ENCODE assay signal across 28 cellular contexts in the genomic region with DNA sequence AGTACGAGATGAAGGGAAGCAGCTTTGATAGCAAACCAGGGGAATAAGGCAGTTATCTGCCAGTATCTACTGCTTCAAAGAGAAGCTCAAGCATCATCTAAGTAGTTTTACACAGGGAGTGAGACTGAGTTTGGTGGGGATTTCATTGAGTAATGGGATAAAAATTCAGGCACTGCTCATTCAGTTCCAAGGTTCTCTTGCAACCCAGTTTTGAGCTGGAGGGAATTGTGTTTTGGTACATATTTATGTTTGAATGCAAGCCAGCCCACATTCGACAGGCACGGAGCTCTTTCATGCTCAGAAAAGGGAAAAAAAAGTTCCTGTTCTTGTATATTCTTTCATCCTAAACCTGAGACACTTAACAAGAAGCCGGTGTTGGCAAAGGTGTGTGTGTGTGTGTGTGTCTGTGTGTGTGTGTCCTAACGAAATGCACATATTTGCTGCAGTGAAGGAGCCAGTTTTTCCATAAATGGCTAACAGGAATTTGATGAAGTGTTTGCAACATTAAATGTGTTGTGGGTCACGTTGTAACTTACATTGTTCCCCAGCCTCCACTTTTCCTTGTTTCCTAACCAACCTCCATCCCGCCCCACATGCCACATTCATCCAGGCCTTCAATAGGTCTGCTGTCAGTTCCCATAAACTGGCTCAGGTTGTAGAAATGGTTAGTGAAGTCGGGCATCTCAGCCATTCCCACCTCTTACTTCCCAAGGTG.
A peak's percentile ranks its signal among the peaks of the same experiment; 100 is the strongest.
DNase-seq lines count a peak whose midpoint lies in the region; ATAC-seq and TF ChIP-seq lines count a peak whose summit lies in the region.
"Had no signal": no experiment of that assay in that cellular context is flagged by ENCODE, and none has a peak within 500 bp of the region (broad histone marks: within the 10 kb centered on the region; RNA-seq: fewer than 3 reads in every experiment).

No MANE protein-coding gene starts in this region.

- H3K4me3 Mint-ChIP-seq in natural killer cell treated with Interleukin-12 subunit alpha and Interleukin-12 subunit beta and Interleukin-15 and Interleukin-18, amount 100 ng/mL, for 72 hours = no peak overlapping the region
- H3K4me3 Mint-ChIP-seq: activated CD4-positive, alpha-beta T cell treated with anti-CD3 and anti-CD28 coated beads, Interleukin-2, amount 10 ng/mL, durations not matched to agents 24 days and 14 days; activated CD8-positive, alpha-beta memory T cell treated with anti-CD3 and anti-CD28 coated beads, Interleukin-2, amount 10 ng/mL, durations not matched to agents 7 days and 5 days; activated naive CD8-positive, alpha-beta T cell treated with anti-CD3 and anti-CD28 coated beads, Interleukin-2, amount 10 ng/mL, durations not matched to agents 7 days and 5 days; activated T-helper 1 cell treated with anti-CD3 and anti-CD28 coated beads, Interleukin-12 subunit alpha, Interleukin-12 subunit beta, Interleukin-2, Interleukin-4 antibody, amounts not matched to agents 30 ng/mL and 10 ng/mL and 1 ng/mL, durations not matched to agents 14 hours and 24 hours and 36 hours; stimulated activated naive CD8-positive, alpha-beta T cell treated with anti-CD3 and anti-CD28 coated beads, Interleukin-15, Interleukin-2, amounts not matched to agents 100 ng/mL and 50 ng/mL, for 24 hours had no signal

- H3K36me3 ChIP-seq in adipocyte (ENCODE audit: control insufficient read depth, insufficient read depth, low read length, severe bottlenecking) = no peaks in the 10 kb centered on the region
- H3K36me3 ChIP-seq in fibroblast of lung (ENCODE audit: control insufficient read depth, insufficient read depth, low read length) = no peaks in the 10 kb centered on the region
- H3K36me3 ChIP-seq: gastrocnemius medialis, lower lobe of right lung, neutrophil, transverse colon had no signal

- no peak overlapping the region for H3K27ac Mint-ChIP-seq in natural killer cell treated with Interleukin-12 subunit alpha and Interleukin-12 subunit beta and Interleukin-15 and Interleukin-18, amount 100 ng/mL, for 72 hours
- H3K27ac Mint-ChIP-seq: activated CD4-positive, alpha-beta T cell treated with anti-CD3 and anti-CD28 coated beads, Interleukin-2, amount 10 ng/mL, durations not matched to agents 24 days and 14 days; activated CD8-positive, alpha-beta memory T cell treated with anti-CD3 and anti-CD28 coated beads, Interleukin-2, amount 10 ng/mL, durations not matched to agents 7 days and 5 days; activated naive CD8-positive, alpha-beta T cell treated with anti-CD3 and anti-CD28 coated beads, Interleukin-2, amount 10 ng/mL, durations not matched to agents 7 days and 5 days; activated T-helper 1 cell treated with anti-CD3 and anti-CD28 coated beads, Interleukin-12 subunit alpha, Interleukin-12 subunit beta, Interleukin-2, Interleukin-4 antibody, amounts not matched to agents 30 ng/mL and 10 ng/mL and 1 ng/mL, durations not matched to agents 14 hours and 24 hours and 36 hours; stimulated activated naive CD8-positive, alpha-beta T cell treated with anti-CD3 and anti-CD28 coated beads, Interleukin-15, Interleukin-2, amounts not matched to agents 100 ng/mL and 50 ng/mL, for 24 hours had no signal

- H3K4me1 ChIP-seq in adipocyte (ENCODE audit: control insufficient read depth, insufficient read depth, low read length) (peaks cover 16% of the 10 kb centered on the region), fibroblast of lung (ENCODE audit: control insufficient read depth, extremely low read depth, insufficient read depth, low read length) (peaks cover 3% of the 10 kb centered on the region)
- H3K4me1 ChIP-seq: A549, gastrocnemius medialis, transverse colon had no signal

- H3K79me2 ChIP-seq in fibroblast of lung (ENCODE audit: control insufficient read depth, insufficient read depth, low read length) = no peaks in the 10 kb centered on the region

- H4K20me1 ChIP-seq in fibroblast of lung (ENCODE audit: control insufficient read depth, extremely low read depth, insufficient read depth, low read length) = no peaks in the 10 kb centered on the region

- no peaks in the 10 kb centered on the region for H3K4me1 Mint-ChIP-seq in natural killer cell treated with Interleukin-12 subunit alpha and Interleukin-12 subunit beta and Interleukin-15 and Interleukin-18, amount 100 ng/mL, for 72 hours (ENCODE audit: low read depth in 2 of 2)
- H3K4me1 Mint-ChIP-seq: activated CD4-positive, alpha-beta T cell treated with anti-CD3 and anti-CD28 coated beads, Interleukin-2, amount 10 ng/mL, durations not matched to agents 24 days and 14 days; activated CD8-positive, alpha-beta memory T cell treated with anti-CD3 and anti-CD28 coated beads, Interleukin-2, amount 10 ng/mL, durations not matched to agents 7 days and 5 days; activated naive CD8-positive, alpha-beta T cell treated with anti-CD3 and anti-CD28 coated beads, Interleukin-2, amount 10 ng/mL, durations not matched to agents 7 days and 5 days had no signal

- peak; percentile 83 for DNase-seq in AG10803 (ENCODE audit: low read depth)
- DNase-seq in adipocyte (ENCODE audit: low read depth) = peak; percentile 70
- peak; percentile 45 to 55 for DNase-seq in fibroblast of lung (ENCODE audit: low read depth in 2 of 2)
- no peak for DNase-seq in sciatic nerve (ENCODE audit: low spot score)
- no peak for DNase-seq in HuH-7 (ENCODE audit: low spot score)
- no peak for DNase-seq in natural killer cell treated with Interleukin-12 subunit alpha and Interleukin-12 subunit beta and Interleukin-15 and Interleukin-18, amount 100 ng/mL, for 72 hours (ENCODE audit: low spot score)
- DNase-seq: activated CD4-positive, alpha-beta T cell treated with anti-CD3 and anti-CD28 coated beads, Interleukin-2, amount 10 ng/mL, durations not matched to agents 24 days and 14 days; activated CD8-positive, alpha-beta memory T cell treated with anti-CD3 and anti-CD28 coated beads, Interleukin-2, amount 10 ng/mL, durations not matched to agents 7 days and 5 days; activated naive CD8-positive, alpha-beta T cell treated with anti-CD3 and anti-CD28 coated beads, Interleukin-2, amount 10 ng/mL, durations not matched to agents 7 days and 5 days; gastrocnemius medialis; HCEC 1CT; KG1; lower lobe of right lung; NCI-H146; NCI-H524; RPMI8226; stimulated activated CD4-positive, alpha-beta T cell treated with anti-CD3 and anti-CD28 coated beads, Interleukin-4, amount 100 ng/mL, for 1 hour; T-helper 2 cell; transverse colon had no signal

- no peaks in the 10 kb centered on the region for H3K36me3 Mint-ChIP-seq in natural killer cell treated with Interleukin-12 subunit alpha and Interleukin-12 subunit beta and Interleukin-15 and Interleukin-18, amount 100 ng/mL, for 72 hours
- H3K36me3 Mint-ChIP-seq: activated CD8-positive, alpha-beta memory T cell treated with anti-CD3 and anti-CD28 coated beads, Interleukin-2, amount 10 ng/mL, durations not matched to agents 7 days and 5 days; activated naive CD8-positive, alpha-beta T cell treated with anti-CD3 and anti-CD28 coated beads, Interleukin-2, amount 10 ng/mL, durations not matched to agents 7 days and 5 days had no signal

- TF ChIP-seq CTCF in AG10803 (conservative IDR thresholded peaks at IDR 0.05; ENCODE audit: low read length) (no peak), fibroblast of lung (conservative IDR thresholded peaks at IDR 0.05 in 1 of 2, IDR thresholded peaks at IDR 0.05 in 1 of 2; ENCODE audit: low read depth in 1 of 2, low read length in 2 of 2) (no peak)

- H3K27me3 Mint-ChIP-seq in natural killer cell treated with Interleukin-12 subunit alpha and Interleukin-12 subunit beta and Interleukin-15 and Interleukin-18, amount 100 ng/mL, for 72 hours = no peaks in the 10 kb centered on the region
- H3K27me3 Mint-ChIP-seq: activated CD4-positive, alpha-beta T cell treated with anti-CD3 and anti-CD28 coated beads, Interleukin-2, amount 10 ng/mL, durations not matched to agents 24 days and 14 days; activated CD8-positive, alpha-beta memory T cell treated with anti-CD3 and anti-CD28 coated beads, Interleukin-2, amount 10 ng/mL, durations not matched to agents 7 days and 5 days; stimulated activated naive CD8-positive, alpha-beta T cell treated with anti-CD3 and anti-CD28 coated beads, Interleukin-15, Interleukin-2, amounts not matched to agents 100 ng/mL and 50 ng/mL, for 24 hours had no signal

- intact Hi-C loops in sciatic nerve (cut with DNase I) = no loop called here

- no peak overlapping the region for H3K27ac ChIP-seq in fibroblast of lung (ENCODE audit: insufficient read depth, low read length)
- H3K27ac ChIP-seq: A549, gastrocnemius medialis, lower lobe of right lung, neutrophil, SK-N-MC, transverse colon, VCaP had no signal

- peaks cover 3% of the 10 kb centered on the region for H3K9me3 Mint-ChIP-seq in natural killer cell treated with Interleukin-12 subunit alpha and Interleukin-12 subunit beta and Interleukin-15 and Interleukin-18, amount 100 ng/mL, for 72 hours
- H3K9me3 Mint-ChIP-seq: activated CD4-positive, alpha-beta T cell treated with anti-CD3 and anti-CD28 coated beads, Interleukin-2, amount 10 ng/mL, durations not matched to agents 24 days and 14 days; activated naive CD8-positive, alpha-beta T cell treated with anti-CD3 and anti-CD28 coated beads, Interleukin-2, amount 10 ng/mL, durations not matched to agents 7 days and 5 days; activated T-helper 1 cell treated with anti-CD3 and anti-CD28 coated beads, Interleukin-12 subunit alpha, Interleukin-12 subunit beta, Interleukin-2, Interleukin-4 antibody, amounts not matched to agents 30 ng/mL and 10 ng/mL and 1 ng/mL, durations not matched to agents 14 hours and 24 hours and 36 hours; stimulated activated naive CD8-positive, alpha-beta T cell treated with anti-CD3 and anti-CD28 coated beads, Interleukin-15, Interleukin-2, amounts not matched to agents 100 ng/mL and 50 ng/mL, for 24 hours had no signal

- H3K4me2 ChIP-seq in fibroblast of lung (ENCODE audit: extremely low read depth, insufficient read depth, low read length) = no peak overlapping the region
- H3K4me2 ChIP-seq: A549, smooth muscle cell had no signal

- no peaks in the 10 kb centered on the region for H3K9me3 ChIP-seq in adipocyte (ENCODE audit: control insufficient read depth, low read length)
- no peaks in the 10 kb centered on the region for H3K9me3 ChIP-seq in fibroblast of lung (ENCODE audit: control insufficient read depth, insufficient read depth, low read depth, low read length)
- H3K9me3 ChIP-seq: A549, gastrocnemius medialis, lower lobe of right lung, neutrophil, transverse colon had no signal

- H3K9ac ChIP-seq in adipocyte (ENCODE audit: low read length) = peak overlapping the region; percentile 52
- H3K9ac ChIP-seq in fibroblast of lung (ENCODE audit: insufficient read depth, low read length) = no peak overlapping the region

- no peaks in the 10 kb centered on the region for H3K27me3 ChIP-seq in adipocyte (replicated peaks; ENCODE audit: control insufficient read depth, insufficient read depth, low read length)
- H3K27me3 ChIP-seq in fibroblast of lung (ENCODE audit: control insufficient read depth, insufficient read depth, low read length) = no peaks in the 10 kb centered on the region
- H3K27me3 ChIP-seq: gastrocnemius medialis, neutrophil, transverse colon had no signal

- H3K4me3 ChIP-seq in AG10803 (ENCODE audit: low read length) (no peak overlapping the region), adipocyte (ENCODE audit: low read length) (peak overlapping the region; percentile 61), fibroblast of lung (replicated peaks in 1 of 4; ENCODE audit: control extremely low read depth in 1 of 4, insufficient read depth in 1 of 4, low read depth in 3 of 4, low read length in 4 of 4) (no peak overlapping the region)
- H3K4me3 ChIP-seq: A549, gastrocnemius medialis, lower lobe of right lung, SK-N-MC, smooth muscle cell, transverse colon had no signal

- ATAC-seq in sciatic nerve (peak; percentile 23), HG03432 (IDR thresholded peaks at IDR 0.05; ENCODE audit: unreplicated experiment) (no peak), HG03097 (IDR thresholded peaks at IDR 0.05; ENCODE audit: low FRiP score, unreplicated experiment) (no peak)
- ATAC-seq in natural killer cell treated with Interleukin-12 subunit alpha and Interleukin-12 subunit beta and Interleukin-15 and Interleukin-18, amount 100 ng/mL, for 72 hours = no peak
- ATAC-seq: A549; activated CD8-positive, alpha-beta memory T cell treated with anti-CD3 and anti-CD28 coated beads, Interleukin-2, amount 10 ng/mL, durations not matched to agents 7 days and 5 days; gastrocnemius medialis; lower lobe of right lung had no signal

- peak overlapping the region; percentile 51 for H2AFZ ChIP-seq in fibroblast of lung (ENCODE audit: low read length)

Comparison
In these comparisons a context has a peak if more than half of its experiments do, and no peak if none do; other contexts are left out.
1. DNase-seq: peak in AG10803 (single experiment), adipocyte (single experiment) and fibroblast of lung (2 of 2); none in sciatic nerve (single experiment), HuH-7 (single experiment) and natural killer cell treated with Interleukin-12 subunit alpha and Interleukin-12 subunit beta and Interleukin-15 and Interleukin-18, amount 100 ng/mL, for 72 hours (single experiment).